In genomic region chr17:64328036-64328874, GRCh38 we compare ENCODE assay signal across 16 cellular contexts.
A peak's percentile ranks its signal among the peaks of the same experiment; 100 is the strongest.
DNase-seq lines count a peak whose midpoint lies in the region; ATAC-seq and TF ChIP-seq lines count a peak whose summit lies in the region.
"Had no signal": no experiment of that assay in that cellular context is flagged by ENCODE, and none has a peak within 500 bp of the region (broad histone marks: within the 10 kb centered on the region; RNA-seq: fewer than 3 reads in every experiment).

No MANE protein-coding gene starts in this region.

- H4K20me1 ChIP-seq in mammary epithelial cell (ENCODE audit: insufficient read depth, low read length), result no peaks in the 10 kb centered on the region

- H3K36me3 ChIP-seq in breast epithelium, result no peaks in the 10 kb centered on the region
- H3K36me3 ChIP-seq in mammary epithelial cell (ENCODE audit: insufficient read depth, low read length), result no peaks in the 10 kb centered on the region
- H3K36me3 ChIP-seq in left lung, result peaks cover 0 to 32% of the 10 kb centered on the region in 2 donors
- H3K36me3 ChIP-seq in gastrocnemius medialis, result no peaks in the 10 kb centered on the region
- no peaks in the 10 kb centered on the region for H3K36me3 ChIP-seq in vagina

- H3K27ac ChIP-seq in breast epithelium (peak overlapping the region; percentile 89 to 95), mammary epithelial cell (ENCODE audit: insufficient read depth, low read depth, low read length) (no peak overlapping the region), left lung (peak overlapping the region; percentile 80 to 91), gastrocnemius medialis (peak overlapping the region; percentile 62 to 71 (median 66)), vagina (peak overlapping the region; percentile 68)

- DNase-seq in breast epithelium (ENCODE audit: low spot score in 2 of 2) (no peak), mammary epithelial cell (no peak), left lung (no peak), gastrocnemius medialis (no peak), vagina (ENCODE audit: extremely low spot score in 2 of 2) (no peak), NOMO-1 (lab: John Stamatoyannopoulos, UW; ENCODE audit: unreplicated experiment in 2 of 2) (no peak), COLO829 (ENCODE audit: low spot score) (no peak)
- DNase-seq: caudate nucleus; CD4-positive, CD25-positive, alpha-beta regulatory T cell; DMS79 treated with DMSO at 0.1 percent for 48 hours; effector memory CD4-positive, alpha-beta T cell; natural killer cell; NCI-H2081 treated with DMSO at 0.1 percent for 48 hours; stimulated activated CD4-positive, alpha-beta T cell treated with anti-CD3 and anti-CD28 coated beads, Interleukin-2, amount 100 ng/mL, for 24 hours had no signal

- BruUV-seq in mammary epithelial cell (replicated peaks; lab: Mats Ljungman, UMichigan), result no TSS peak

- 85% methylated on average over 6 of the region's 8 CpGs for WGBS in mammary epithelial cell (ENCODE audit: low coverage, missing lambda C conversion rate)

- peaks cover 0 to 5% of the 10 kb centered on the region in 2 donors for H3K9me3 ChIP-seq in breast epithelium
- no peaks in the 10 kb centered on the region for H3K9me3 ChIP-seq in mammary epithelial cell (replicated peaks; ENCODE audit: insufficient read depth, low read length)
- H3K9me3 ChIP-seq in left lung, result no peaks in the 10 kb centered on the region
- H3K9me3 ChIP-seq in gastrocnemius medialis, result no peaks in the 10 kb centered on the region
- no peaks in the 10 kb centered on the region for H3K9me3 ChIP-seq in vagina

- H3K4me2 ChIP-seq in mammary epithelial cell (ENCODE audit: insufficient read depth, low read depth, low read length), result no peak overlapping the region

- CTCF ChIA-PET in mammary epithelial cell (lab: Charles Lee; ENCODE audit: low non-redundant PET), result no interaction called here

- no peak for ATAC-seq in left lung
- no peak for ATAC-seq in gastrocnemius medialis
- ATAC-seq in HG02852 (IDR thresholded peaks at IDR 0.05; ENCODE audit: unreplicated experiment), result no peak
- ATAC-seq: left lobe of liver, natural killer cell had no signal

- in situ Hi-C loops in mammary epithelial cell (cut with MboI; ENCODE audit: low sequenced_read_pairs in 2 of 2) (no loop called here), gastrocnemius medialis (cut with MboI; ENCODE audit: low sequenced_read_pairs in 4 of 4) (loop anchor here in 2 of 4 donors (10.0 kb wide), 2 partner anchors 87 to 97 kb away; no protein-coding TSS in a partner anchor)

- H3K27me3 ChIP-seq in breast epithelium (no peaks in the 10 kb centered on the region), mammary epithelial cell (ENCODE audit: insufficient read depth, low read length) (no peaks in the 10 kb centered on the region), left lung (no peaks in the 10 kb centered on the region), gastrocnemius medialis (no peaks in the 10 kb centered on the region), vagina (no peaks in the 10 kb centered on the region)

- H3K4me3 ChIP-seq in breast epithelium (peak overlapping the region in 1 of 3 donors; percentile 5), mammary epithelial cell (replicated peaks in 1 of 3; ENCODE audit: insufficient read depth in 1 of 3, low read depth in 2 of 3, low read length in 3 of 3) (no peak overlapping the region), left lung (no peak overlapping the region), gastrocnemius medialis (no peak overlapping the region), vagina (no peak overlapping the region)

- no peak overlapping the region for H3K9ac ChIP-seq in mammary epithelial cell (ENCODE audit: insufficient read depth, low read length)

- dilution Hi-C loops in mammary epithelial cell (cut with HindIII; ENCODE audit: low sequenced_read_pairs), result loop anchor here (5.0 to 10.0 kb wide), 4 partner anchors 53 to 139 kb away; no protein-coding TSS in a partner anchor

- TF ChIP-seq CTCF in breast epithelium (IDR thresholded peaks at IDR 0.05) (no peak), mammary epithelial cell (conservative IDR thresholded peaks at IDR 0.05 in 1 of 2, IDR thresholded peaks at IDR 0.05 in 1 of 2; ENCODE audit: extremely low read depth in 1 of 2, insufficient read depth in 1 of 2, low read depth in 1 of 2, low read length in 2 of 2) (no peak), left lung (IDR thresholded peaks at IDR 0.05) (no peak), gastrocnemius medialis (IDR thresholded peaks at IDR 0.05 in 4 of 5, conservative IDR thresholded peaks at IDR 0.05 in 1 of 5) (no peak), vagina (IDR thresholded peaks at IDR 0.05) (no peak)

- intact Hi-C loops in breast epithelium (cut with DNase I; ENCODE audit: low total_unique reads), result loop anchor here (10.0 kb wide), 2 partner anchors 57 to 177 kb away; partner anchors contain the start of genes CEP95 and DDX5
- intact Hi-C loops in mammary epithelial cell (cut with micrococcal nuclease), result no loop called here
- intact Hi-C loops in left lung (cut with DNase I), result loop anchor here in 1 of 2 donors (10.0 kb wide), 1 partner anchor 167 kb away; the partner anchor contains the start of gene POLG2
- intact Hi-C loops in gastrocnemius medialis (cut with DNase I; ENCODE audit: low total_unique reads), result no loop called here
- intact Hi-C loops in vagina (cut with DNase I), result no loop called here

- no peak for TF ChIP-seq POLR2A in breast epithelium (IDR thresholded peaks at IDR 0.05)
- no peak for TF ChIP-seq POLR2A in gastrocnemius medialis (IDR thresholded peaks at IDR 0.05)
- no peak for TF ChIP-seq POLR2A in vagina (IDR thresholded peaks at IDR 0.05)

- H3K79me2 ChIP-seq in mammary epithelial cell (ENCODE audit: insufficient read depth, low read length), result no peaks in the 10 kb centered on the region

- H2AFZ ChIP-seq in mammary epithelial cell (ENCODE audit: low read depth, low read length), result no peak overlapping the region

- H3K4me1 ChIP-seq in breast epithelium (peaks cover 13 to 19% of the 10 kb centered on the region in 2 donors), mammary epithelial cell (ENCODE audit: insufficient read depth, low read length) (peaks cover 20% of the 10 kb centered on the region), left lung (peaks cover 44 to 97% of the 10 kb centered on the region in 2 donors), gastrocnemius medialis (peaks cover 24 to 43% of the 10 kb centered on the region in 2 donors), vagina (peaks cover 59% of the 10 kb centered on the region)
